Comparison of ENCODE assay signal across 16 cellular contexts in genomic region chr10:29356931-29357330, GRCh38.
"Had no signal": no experiment of that assay in that cellular context is flagged by ENCODE, and none has a peak within 500 bp of the region (broad histone marks: within the 10 kb centered on the region; RNA-seq: fewer than 3 reads in every experiment).

No MANE protein-coding gene starts in this region.

- H3K4me3 Mint-ChIP-seq: activated naive CD8-positive, alpha-beta T cell; activated T-cell treated with anti-CD3 and anti-CD28 coated beads, Interleukin-2, amount 50 U/mL, for 4 hours; memory B cell; nephron progenitor cell had no signal

- H3K27ac ChIP-seq: dorsolateral prefrontal cortex, esophagus squamous epithelium, left ventricle myocardium inferior, skin epidermis, tibial artery, vagina had no signal

- H3K27ac Mint-ChIP-seq: activated naive CD8-positive, alpha-beta T cell; memory B cell; nephron progenitor cell had no signal

- H3K27me3 Mint-ChIP-seq: activated naive CD8-positive, alpha-beta T cell; memory B cell had no signal

- H3K4me1 Mint-ChIP-seq: memory B cell had no signal

- H3K36me3 Mint-ChIP-seq: activated naive CD8-positive, alpha-beta T cell; memory B cell had no signal

- H3K4me3 ChIP-seq: dorsolateral prefrontal cortex, esophagus squamous epithelium, left ventricle myocardium inferior, skin epidermis, tibial artery, vagina had no signal

- H3K9me3 Mint-ChIP-seq: activated T-cell treated with anti-CD3 and anti-CD28 coated beads, Interleukin-2, amount 50 U/mL, for 4 hours; memory B cell had no signal

- H3K36me3 ChIP-seq: esophagus squamous epithelium, left ventricle myocardium inferior, tibial artery, vagina had no signal

- DNase-seq: activated CD4-positive, alpha-beta T cell treated with anti-CD3 and anti-CD28 coated beads for 1 hour; activated CD4-positive, alpha-beta T cell treated with anti-CD3 and anti-CD28 coated beads, Interleukin-2, amount 50 U/mL, for 48 hours; activated effector memory CD4-positive, alpha-beta T cell treated with anti-CD3 and anti-CD28 coated beads, Interleukin-2, amount 50 U/mL, for 16 hours; activated T-cell treated with anti-CD3 and anti-CD28 coated beads, Interleukin-2, amount 50 U/mL, for 4 hours; dorsolateral prefrontal cortex; esophagus squamous epithelium; foreskin fibroblast; left ventricle myocardium inferior; nephron progenitor cell; retina; stimulated activated CD4-positive, alpha-beta T cell treated with anti-CD3 and anti-CD28 coated beads, Interleukin-4, amount 100 ng/mL, for 4 hours; tibial artery had no signal

- H3K4me1 ChIP-seq: esophagus squamous epithelium, left ventricle myocardium inferior, vagina had no signal

- H3K27me3 ChIP-seq: dorsolateral prefrontal cortex, esophagus squamous epithelium, tibial artery, vagina had no signal

- H3K9me3 ChIP-seq: esophagus squamous epithelium, left ventricle myocardium inferior, tibial artery, vagina had no signal
